ENCODE assay signal across 8 cellular contexts in genomic region chr20:44475694-44476560, GRCh38. TPM values are rescaled to one million over a fixed set of nuclear protein-coding genes. Genes with fewer than 3 reads are reported as not detected.
DNase-seq lines count a peak whose midpoint lies in the region; ATAC-seq, FAIRE-seq and TF ChIP-seq lines count a peak whose summit lies in the region.

A gene with protein sequence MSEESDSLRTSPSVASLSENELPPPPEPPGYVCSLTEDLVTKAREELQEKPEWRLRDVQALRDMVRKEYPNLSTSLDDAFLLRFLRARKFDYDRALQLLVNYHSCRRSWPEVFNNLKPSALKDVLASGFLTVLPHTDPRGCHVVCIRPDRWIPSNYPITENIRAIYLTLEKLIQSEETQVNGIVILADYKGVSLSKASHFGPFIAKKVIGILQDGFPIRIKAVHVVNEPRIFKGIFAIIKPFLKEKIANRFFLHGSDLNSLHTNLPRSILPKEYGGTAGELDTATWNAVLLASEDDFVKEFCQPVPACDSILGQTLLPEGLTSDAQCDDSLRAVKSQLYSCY (plus strand): TSS chr20:44475874. CDS start chr20:44480000, 4,126 bp downstream.

- H3K27me3 ChIP-seq in WERI-Rb-1 (ENCODE audit: insufficient read depth, low read depth, severe bottlenecking) (peaks cover 25% of the 10 kb centered on the region), breast epithelium (no peaks in the 10 kb centered on the region), small intestine (ENCODE audit: control insufficient read depth in 2 of 2, insufficient read depth in 2 of 2, low read length in 2 of 2) (no peaks in the 10 kb centered on the region)

- in situ Hi-C loops in ACHN (cut with HindIII; ENCODE audit: low pct_ligation_motif_present, low pct_unique_long_range_greater_than_20kb, low sequenced_read_pairs), result no loop called here

- TF ChIP-seq POLR2A in breast epithelium (IDR thresholded peaks at IDR 0.05), result peak; percentile 97

- peak; percentile 67 for ATAC-seq in GM18870 (IDR thresholded peaks at IDR 0.05; ENCODE audit: unreplicated experiment)
- ATAC-seq in HG03108 (IDR thresholded peaks at IDR 0.05; ENCODE audit: unreplicated experiment), result peak; percentile 92

- H3K36me3 ChIP-seq in WERI-Rb-1, result peaks cover 2% of the 10 kb centered on the region; the same call in 1 of the 2 replicates
- H3K36me3 ChIP-seq in breast epithelium, result peaks cover 4% of the 10 kb centered on the region
- H3K36me3 ChIP-seq in small intestine (ENCODE audit: control insufficient read depth in 2 of 2, insufficient read depth in 2 of 2, low read length in 2 of 2), result no peaks in the 10 kb centered on the region

- no peak for FAIRE-seq in small intestine (lab: Jason Lieb, UNC)

- WGBS in small intestine, 3 donors, result 0 to 2% (median 1%) methylated on average over 48 to 55 of the region's 55 CpGs

- H3K27ac ChIP-seq in WERI-Rb-1, result peak within 1 kb of the TSS; percentile 85
- H3K27ac ChIP-seq in breast epithelium, result peak within 1 kb of the TSS; percentile 92 to 93
- peak within 1 kb of the TSS; percentile 84 to 96 for H3K27ac ChIP-seq in small intestine (ENCODE audit: low read depth in 1 of 2, low read length in 1 of 2)

- H3K4me3 ChIP-seq in WERI-Rb-1 (ENCODE audit: low read depth, low read length), result peak within 1 kb of the TSS; percentile 96
- peak within 1 kb of the TSS; percentile 66 to 83 (median 83) for H3K4me3 ChIP-seq in breast epithelium
- peak within 1 kb of the TSS; percentile 61 to 85 for H3K4me3 ChIP-seq in small intestine (ENCODE audit: low read depth in 1 of 2, low read length in 2 of 2)

- peaks cover 8% of the 10 kb centered on the region for H3K9me3 ChIP-seq in WERI-Rb-1 (ENCODE audit: severe bottlenecking)
- H3K9me3 ChIP-seq in breast epithelium, result no peaks in the 10 kb centered on the region
- H3K9me3 ChIP-seq in small intestine (ENCODE audit: control insufficient read depth, low read depth), result no peaks in the 10 kb centered on the region

- 0 out of 2 replicates have a peak, but pooled peaks have one; percentile 22 for TF ChIP-seq CTCF in WERI-Rb-1 (IDR thresholded peaks at IDR 0.05; ENCODE audit: low read depth, low read length)
- TF ChIP-seq CTCF in breast epithelium (IDR thresholded peaks at IDR 0.05), result peak in 1 of 3 donors; percentile 16

- H3K4me1 ChIP-seq in breast epithelium (peaks cover 0 to 4% of the 10 kb centered on the region in 2 donors), small intestine (ENCODE audit: control insufficient read depth in 2 of 2, insufficient read depth in 1 of 2, low read depth in 1 of 2, low read length in 1 of 2) (no peaks in the 10 kb centered on the region)

- intact Hi-C loops in breast epithelium (cut with DNase I; ENCODE audit: low total_unique reads), result loop anchor here (2.0 to 10.0 kb wide), 2 partner anchors 21 to 1889 kb away; no protein-coding TSS in a partner anchor

- DNase-seq in ACHN (peak; percentile 86), NCI-H2171 treated with DMSO at 0.1 percent for 48 hours (lab: John Stamatoyannopoulos, UW) (peak; percentile 96), WERI-Rb-1 (peak; percentile 83), breast epithelium (ENCODE audit: low spot score in 2 of 2) (peak; percentile 86 to 89), iPS-NIHi7 (ENCODE audit: extremely low spot score) (peak; percentile 97), small intestine (peak; percentile 92)

RNA-seq across cellular contexts. Expression of the gene that starts here (rescaled TPM):
- total RNA-seq in breast epithelium, result 10 to 100 TPM; 13.5 to 40.8 (median 14.7) TPM
- 1 to 10 TPM; 1.8 to 4.7 (median 2.4) TPM for polyA plus RNA-seq in small intestine

Comparison
In these comparisons a context has a peak if more than half of its experiments do, and no peak if none do; other contexts are left out.
1. Peak in every context shown above with its lines: DNase-seq, ATAC-seq, H3K4me3 ChIP-seq and H3K27ac ChIP-seq.